21 cellular contexts compared by ENCODE assay signal in the genomic region with DNA sequence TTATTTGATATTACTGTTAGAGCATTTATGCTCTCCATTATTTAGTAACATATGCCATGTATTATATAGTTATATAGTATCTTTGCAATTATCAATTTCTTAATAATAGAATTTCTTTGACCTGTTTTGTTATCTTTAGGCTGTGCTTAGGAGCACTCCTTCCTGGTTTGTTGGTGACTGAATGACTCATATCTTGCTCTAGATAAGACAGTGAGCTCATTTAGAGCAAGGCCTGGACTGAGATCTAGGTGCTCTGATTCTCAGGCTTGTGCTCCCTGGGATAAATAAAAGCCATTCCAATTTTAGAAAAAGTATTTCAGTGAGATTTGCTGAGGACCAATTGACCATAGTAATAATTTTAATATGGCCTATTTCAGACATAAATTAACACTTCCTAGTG.
A peak's percentile ranks its signal among the peaks of the same experiment; 100 is the strongest.
DNase-seq lines count a peak whose midpoint lies in the region; ATAC-seq, FAIRE-seq and TF ChIP-seq lines count a peak whose summit lies in the region.
"Had no signal": no experiment of that assay in that cellular context is flagged by ENCODE, and none has a peak within 500 bp of the region (broad histone marks: within the 10 kb centered on the region; RNA-seq: fewer than 3 reads in every experiment).

No MANE protein-coding gene starts in this region.

- H3K27ac Mint-ChIP-seq in astrocyte (ENCODE audit: unreplicated experiment) (no peak overlapping the region), T-cell (no peak overlapping the region)
- H3K27ac Mint-ChIP-seq: activated naive CD8-positive, alpha-beta T cell treated with anti-CD3 and anti-CD28 coated beads, Interleukin-2, amount 50 U/mL, for 24 hours; activated T-helper 1 cell treated with anti-CD3 and anti-CD28 coated beads, Interleukin-12 subunit alpha, Interleukin-12 subunit beta, Interleukin-2, Interleukin-4 antibody, amounts not matched to agents 30 ng/mL and 10 ng/mL and 1 ng/mL, durations not matched to agents 14 hours and 24 hours and 36 hours; stimulated activated memory B cell treated with anti-CD40 and anti-IgM and Interleukin-4, amounts not matched to agents 10 μg/mL and 1 μg/mL and 100 μg/mL, for 72 hours had no signal

- H3K4me3 Mint-ChIP-seq in astrocyte (ENCODE audit: unreplicated experiment) (no peak overlapping the region), T-cell (no peak overlapping the region)
- H3K4me3 Mint-ChIP-seq: activated naive CD8-positive, alpha-beta T cell treated with anti-CD3 and anti-CD28 coated beads, Interleukin-2, amount 50 U/mL, for 24 hours; activated T-helper 1 cell treated with anti-CD3 and anti-CD28 coated beads, Interleukin-12 subunit alpha, Interleukin-12 subunit beta, Interleukin-2, Interleukin-4 antibody, amounts not matched to agents 30 ng/mL and 10 ng/mL and 1 ng/mL, durations not matched to agents 14 hours and 24 hours and 36 hours; central memory CD8-positive, alpha-beta T cell; stimulated activated memory B cell treated with anti-CD40 and anti-IgM and Interleukin-4, amounts not matched to agents 10 μg/mL and 1 μg/mL and 100 μg/mL, for 72 hours had no signal

- H4K20me1 ChIP-seq in astrocyte (ENCODE audit: insufficient read depth, low read length) = no peaks in the 10 kb centered on the region

- DNase-seq in COLO829 (ENCODE audit: low spot score) = peak; percentile 25
- DNase-seq in HTR-8/SVneo (ENCODE audit: insufficient read length, low spot score) = peak; percentile 2
- DNase-seq in astrocyte (ENCODE audit: low read depth) = peak; percentile 17
- DNase-seq in kidney tubule cell (ENCODE audit: low spot score) = peak; percentile 42
- no peak for DNase-seq in NCI-H510A (lab: John Stamatoyannopoulos, UW)
- no peak for DNase-seq in T-cell
- no peak for DNase-seq in small intestine
- DNase-seq: activated naive CD8-positive, alpha-beta T cell treated with anti-CD3 and anti-CD28 coated beads, Interleukin-2, amount 50 U/mL, for 24 hours; DMS79; glutamatergic neuron; GM23248; lower lobe of right lung; MM.1S; NCI-H1694 treated with DMSO at 0.1 percent for 48 hours; NCI-H345 had no signal

- no peaks in the 10 kb centered on the region for H3K36me3 Mint-ChIP-seq in astrocyte (ENCODE audit: low read depth, unreplicated experiment)
- H3K36me3 Mint-ChIP-seq in T-cell = no peaks in the 10 kb centered on the region
- H3K36me3 Mint-ChIP-seq: stimulated activated memory B cell treated with anti-CD40 and anti-IgM and Interleukin-4, amounts not matched to agents 10 μg/mL and 1 μg/mL and 100 μg/mL, for 72 hours had no signal

- POLR2A ChIA-PET in T-cell (lab: Charles Lee) = no interaction called here

- H3K4me1 ChIP-seq in astrocyte (ENCODE audit: insufficient read depth, low read length) (no peaks in the 10 kb centered on the region), small intestine (ENCODE audit: control insufficient read depth in 2 of 2, insufficient read depth in 1 of 2, low read depth in 1 of 2, low read length in 1 of 2) (no peaks in the 10 kb centered on the region)
- H3K4me1 ChIP-seq: lower lobe of right lung had no signal

- H3K36me3 ChIP-seq in astrocyte (ENCODE audit: insufficient read depth, low read length) (no peaks in the 10 kb centered on the region), small intestine (ENCODE audit: control insufficient read depth in 2 of 2, insufficient read depth in 2 of 2, low read length in 2 of 2) (no peaks in the 10 kb centered on the region)
- H3K36me3 ChIP-seq: lower lobe of right lung had no signal

- H3K27me3 ChIP-seq in astrocyte (ENCODE audit: insufficient read depth, low read length) (no peaks in the 10 kb centered on the region), small intestine (ENCODE audit: control insufficient read depth in 2 of 2, insufficient read depth in 2 of 2, low read length in 2 of 2) (no peaks in the 10 kb centered on the region)

- H2AFZ ChIP-seq in astrocyte (ENCODE audit: low read depth, low read length) = no peak overlapping the region
- H2AFZ ChIP-seq: GM23248 had no signal

- H3K27me3 Mint-ChIP-seq in astrocyte (ENCODE audit: low read depth, unreplicated experiment) = no peaks in the 10 kb centered on the region
- no peaks in the 10 kb centered on the region for H3K27me3 Mint-ChIP-seq in T-cell
- H3K27me3 Mint-ChIP-seq: activated naive CD8-positive, alpha-beta T cell treated with anti-CD3 and anti-CD28 coated beads, Interleukin-2, amount 50 U/mL, for 24 hours; central memory CD8-positive, alpha-beta T cell; stimulated activated memory B cell treated with anti-CD40 and anti-IgM and Interleukin-4, amounts not matched to agents 10 μg/mL and 1 μg/mL and 100 μg/mL, for 72 hours had no signal

- no peak for FAIRE-seq in HTR-8/SVneo (lab: Jason Lieb, UNC)
- no peak for FAIRE-seq in astrocyte (lab: Jason Lieb, UNC)
- no peak for FAIRE-seq in small intestine (lab: Jason Lieb, UNC)

- no peaks in the 10 kb centered on the region for H3K79me2 ChIP-seq in astrocyte (ENCODE audit: insufficient read depth, low read length)

- CTCF ChIA-PET in T-cell (lab: Charles Lee) = no interaction called here

- H3K9me3 Mint-ChIP-seq in astrocyte (ENCODE audit: unreplicated experiment) (no peaks in the 10 kb centered on the region), T-cell (peaks cover 0 to 12% (median 3%) of the 10 kb centered on the region in 3 donors)
- H3K9me3 Mint-ChIP-seq: activated T-helper 1 cell treated with anti-CD3 and anti-CD28 coated beads, Interleukin-12 subunit alpha, Interleukin-12 subunit beta, Interleukin-2, Interleukin-4 antibody, amounts not matched to agents 30 ng/mL and 10 ng/mL and 1 ng/mL, durations not matched to agents 14 hours and 24 hours and 36 hours had no signal

- no peak overlapping the region for H3K27ac ChIP-seq in astrocyte (ENCODE audit: low read depth, low read length)
- H3K27ac ChIP-seq in small intestine (ENCODE audit: low read depth in 1 of 2, low read length in 1 of 2) = no peak overlapping the region
- H3K27ac ChIP-seq: GM23248, lower lobe of right lung, RWPE1 had no signal

- no peak overlapping the region for H3K4me2 ChIP-seq in astrocyte (ENCODE audit: low read length)

- no peak overlapping the region for H3K4me3 ChIP-seq in astrocyte (ENCODE audit: insufficient read depth, low read depth, low read length)
- H3K4me3 ChIP-seq in small intestine (ENCODE audit: low read depth in 1 of 2, low read length in 2 of 2) = no peak overlapping the region
- H3K4me3 ChIP-seq: GM23248, lower lobe of right lung had no signal

- ATAC-seq in T-cell (replicated peaks in 1 of 4) (no peak), GM18517 (IDR thresholded peaks at IDR 0.05; ENCODE audit: unreplicated experiment) (no peak)
- ATAC-seq: activated naive CD8-positive, alpha-beta T cell treated with anti-CD3 and anti-CD28 coated beads, Interleukin-2, amount 50 U/mL, for 24 hours; lower lobe of right lung; sciatic nerve; stimulated activated memory B cell treated with anti-CD40 and anti-IgM and Interleukin-4, amounts not matched to agents 10 μg/mL and 1 μg/mL and 100 μg/mL, for 72 hours had no signal

- no peak overlapping the region for H3K9ac ChIP-seq in astrocyte (ENCODE audit: low read length)
- H3K9ac ChIP-seq: GM23248 had no signal

- TF ChIP-seq CTCF in astrocyte (IDR thresholded peaks at IDR 0.05; ENCODE audit: insufficient read depth, low read depth, low read length) = no peak

- H3K4me1 Mint-ChIP-seq in astrocyte (ENCODE audit: low read depth, unreplicated experiment) (peaks cover 2% of the 10 kb centered on the region), T-cell (no peaks in the 10 kb centered on the region)
- H3K4me1 Mint-ChIP-seq: activated naive CD8-positive, alpha-beta T cell treated with anti-CD3 and anti-CD28 coated beads, Interleukin-2, amount 50 U/mL, for 24 hours; central memory CD8-positive, alpha-beta T cell; stimulated activated memory B cell treated with anti-CD40 and anti-IgM and Interleukin-4, amounts not matched to agents 10 μg/mL and 1 μg/mL and 100 μg/mL, for 72 hours had no signal

- H3K9me3 ChIP-seq in astrocyte (ENCODE audit: insufficient read depth, low read depth, low read length) (no peaks in the 10 kb centered on the region), small intestine (ENCODE audit: control insufficient read depth, low read depth) (peaks cover 2% of the 10 kb centered on the region)
- H3K9me3 ChIP-seq: lower lobe of right lung had no signal

Comparison
In these comparisons a context has a peak if more than half of its experiments do, and no peak if none do; other contexts are left out.
1. DNase-seq: peak in COLO829 (single experiment), HTR-8/SVneo (single experiment), astrocyte (single experiment) and kidney tubule cell (single experiment); none in NCI-H510A (single experiment), T-cell (0 of 34) and small intestine (single experiment).